ENCODE assay signal across 8 cellular contexts in the genomic region with DNA sequence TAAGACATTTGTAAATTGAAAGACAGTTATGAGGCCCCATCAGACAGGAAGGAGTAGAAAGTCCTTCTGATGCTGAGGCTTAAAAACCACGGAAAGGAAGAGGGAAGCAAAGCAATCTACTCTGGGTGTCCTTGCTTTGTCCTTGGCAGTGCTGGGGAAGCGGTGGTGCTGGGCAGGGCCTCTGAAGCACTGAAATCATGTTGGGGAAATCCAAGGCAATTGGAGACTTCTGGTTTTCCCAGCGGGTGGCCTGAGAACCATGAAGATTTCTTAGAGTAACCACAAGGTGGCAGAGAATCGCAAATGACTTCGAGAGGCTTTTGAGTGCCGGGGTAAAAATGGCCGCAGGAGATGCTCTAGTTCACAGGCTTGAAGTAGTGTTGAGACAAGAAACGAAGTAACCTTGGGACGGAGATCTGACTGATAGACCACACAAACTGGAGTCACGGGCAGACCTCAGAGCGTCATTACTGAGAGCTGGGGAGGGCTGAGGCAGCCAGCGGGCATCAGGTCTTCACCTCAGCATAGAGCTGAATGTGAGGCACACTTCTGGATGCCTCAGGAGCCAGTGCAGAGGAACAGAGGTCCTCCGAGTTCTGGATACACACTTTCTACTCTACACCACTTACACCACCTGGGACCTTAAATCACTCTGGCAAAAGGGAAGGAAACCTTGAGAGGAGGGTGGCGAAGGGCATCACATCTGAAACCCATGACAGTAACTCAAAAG.
DNase-seq lines count a peak whose midpoint lies in the region; ATAC-seq, FAIRE-seq and TF ChIP-seq lines count a peak whose summit lies in the region.

No MANE protein-coding gene starts in this region.

- peaks cover 16% of the 10 kb centered on the region for H3K4me1 ChIP-seq in CD4-positive, alpha-beta memory T cell (ENCODE audit: insufficient read depth, low read length)
- H3K4me1 ChIP-seq in kidney (ENCODE audit: control insufficient read depth in 1 of 2, insufficient read depth in 1 of 2, low read depth in 1 of 2, low read length in 2 of 2), result no peaks in the 10 kb centered on the region

- no peak overlapping the region for H3K9ac ChIP-seq in kidney (ENCODE audit: low read length in 2 of 2)

- no peak overlapping the region for H3K27ac ChIP-seq in CD4-positive, alpha-beta memory T cell (ENCODE audit: low read depth, low read length)
- H3K27ac ChIP-seq in kidney (ENCODE audit: low read depth in 2 of 2, low read length in 2 of 2), result no peak overlapping the region

- no peak for FAIRE-seq in kidney (lab: Jason Lieb, UNC)

- H3K9me3 Mint-ChIP-seq in CD4-positive, alpha-beta memory T cell, result peaks cover 0 to 1% (median 0%) of the 10 kb centered on the region in 8 donors
- no peaks in the 10 kb centered on the region for H3K9me3 Mint-ChIP-seq in activated naive CD8-positive, alpha-beta T cell treated with anti-CD3 and anti-CD28 coated beads, Interleukin-2, amount 10 ng/mL, durations not matched to agents 7 days and 5 days

- H3K4me3 ChIP-seq in CD4-positive, alpha-beta memory T cell (ENCODE audit: low read length in 2 of 2), result no peak overlapping the region
- no peak overlapping the region for H3K4me3 ChIP-seq in kidney (ENCODE audit: low read length in 2 of 2)

- H3K36me3 ChIP-seq in CD4-positive, alpha-beta memory T cell (ENCODE audit: insufficient read depth, low read length), result no peaks in the 10 kb centered on the region
- no peaks in the 10 kb centered on the region for H3K36me3 ChIP-seq in kidney (ENCODE audit: control insufficient read depth in 1 of 2, insufficient read depth in 2 of 2, low read length in 2 of 2)

- peak overlapping the region in 6 of 7 donors; percentile 26 to 80 (median 68) for H3K27ac Mint-ChIP-seq in CD4-positive, alpha-beta memory T cell
- peak overlapping the region; percentile 81 for H3K27ac Mint-ChIP-seq in activated naive CD8-positive, alpha-beta T cell treated with anti-CD3 and anti-CD28 coated beads, Interleukin-2, amount 10 ng/mL, durations not matched to agents 7 days and 5 days

- H3K27me3 ChIP-seq in CD4-positive, alpha-beta memory T cell (ENCODE audit: insufficient read depth, low read length), result no peaks in the 10 kb centered on the region

- peaks cover 13 to 16% (median 14%) of the 10 kb centered on the region in 4 donors for H3K4me1 Mint-ChIP-seq in CD4-positive, alpha-beta memory T cell
- H3K4me1 Mint-ChIP-seq in activated naive CD8-positive, alpha-beta T cell treated with anti-CD3 and anti-CD28 coated beads, Interleukin-2, amount 10 ng/mL, durations not matched to agents 7 days and 5 days, result peaks cover 17% of the 10 kb centered on the region

- CTCF ChIA-PET in CD4-positive, alpha-beta memory T cell (lab: Charles Lee; ENCODE audit: partially characterized antibody), result interaction anchor here (0.6 to 7.9 kb wide), 13 partner anchors 8 to 474 kb away, joined by 3 to 190 read pairs (median 3); a partner anchor contains a TSS

- H3K4me3 Mint-ChIP-seq in CD4-positive, alpha-beta memory T cell, result peak overlapping the region; percentile 20 to 78 (median 70)
- peak overlapping the region; percentile 59 for H3K4me3 Mint-ChIP-seq in activated naive CD8-positive, alpha-beta T cell treated with anti-CD3 and anti-CD28 coated beads, Interleukin-2, amount 10 ng/mL, durations not matched to agents 7 days and 5 days

- POLR2A ChIA-PET in CD4-positive, alpha-beta memory T cell (lab: Charles Lee; ENCODE audit: partially characterized antibody), result no interaction called here
- POLR2A ChIA-PET in activated naive CD8-positive, alpha-beta T cell treated with anti-CD3 and anti-CD28 coated beads, Interleukin-2, amount 10 ng/mL, durations not matched to agents 7 days and 5 days (lab: Charles Lee), result no interaction called here

- TF ChIP-seq CTCF in kidney (IDR thresholded peaks at IDR 0.05; ENCODE audit: borderline replicate concordance, extremely low read depth, insufficient read depth), result peak; percentile 52

- peak; percentile 89 for ATAC-seq in GM19395 (IDR thresholded peaks at IDR 0.05; ENCODE audit: unreplicated experiment)
- ATAC-seq in activated naive CD8-positive, alpha-beta T cell treated with anti-CD3 and anti-CD28 coated beads, Interleukin-2, amount 10 ng/mL, durations not matched to agents 7 days and 5 days (ENCODE audit: low read depth), result peak; percentile 71

- DNase-seq in CD4-positive, alpha-beta memory T cell, result peak; percentile 48 to 58 (median 55)
- DNase-seq in HK-2 (ENCODE audit: unreplicated experiment), result peak; percentile 10
- peak; percentile 1 to 5 for DNase-seq in SW 1271 (lab: John Stamatoyannopoulos, UW)
- DNase-seq in activated naive CD8-positive, alpha-beta T cell treated with anti-CD3 and anti-CD28 coated beads, Interleukin-2, amount 10 ng/mL, durations not matched to agents 7 days and 5 days, result peak; percentile 38
- DNase-seq in kidney, result no peak
- DNase-seq in stimulated activated CD8-positive, alpha-beta memory T cell treated with anti-CD3 and anti-CD28 coated beads, Interleukin-4, amount 100 ng/mL, for 24 hours (ENCODE audit: low read depth), result peak; percentile 16
- DNase-seq in NCI-H1092 treated with DMSO at 0.1 percent for 48 hours (lab: John Stamatoyannopoulos, UW), result no peak

- H3K36me3 Mint-ChIP-seq in CD4-positive, alpha-beta memory T cell, result no peaks in the 10 kb centered on the region
- no peaks in the 10 kb centered on the region for H3K36me3 Mint-ChIP-seq in activated naive CD8-positive, alpha-beta T cell treated with anti-CD3 and anti-CD28 coated beads, Interleukin-2, amount 10 ng/mL, durations not matched to agents 7 days and 5 days

- intact Hi-C loops in CD4-positive, alpha-beta memory T cell (cut with micrococcal nuclease), result loop anchor here (1.0 to 5.0 kb wide), 4 partner anchors 211 to 854 kb away; no protein-coding TSS in a partner anchor
- intact Hi-C loops in kidney (cut with DNase I), result no loop called here

- H3K27me3 Mint-ChIP-seq in CD4-positive, alpha-beta memory T cell, result no peaks in the 10 kb centered on the region
- no peaks in the 10 kb centered on the region for H3K27me3 Mint-ChIP-seq in activated naive CD8-positive, alpha-beta T cell treated with anti-CD3 and anti-CD28 coated beads, Interleukin-2, amount 10 ng/mL, durations not matched to agents 7 days and 5 days

- H3K9me3 ChIP-seq in CD4-positive, alpha-beta memory T cell (ENCODE audit: control insufficient read depth in 1 of 2, low read length in 2 of 2), result no peaks in the 10 kb centered on the region
- no peaks in the 10 kb centered on the region for H3K9me3 ChIP-seq in kidney (ENCODE audit: control insufficient read depth in 1 of 2, low read length in 2 of 2)

Comparison
In these comparisons a context has a peak if more than half of its experiments do, and no peak if none do; other contexts are left out.
1. DNase-seq: peak in CD4-positive, alpha-beta memory T cell (5 of 5), HK-2 (single experiment), SW 1271 (2 of 2), activated naive CD8-positive, alpha-beta T cell treated with anti-CD3 and anti-CD28 coated beads, Interleukin-2, amount 10 ng/mL, durations not matched to agents 7 days and 5 days (single experiment) and stimulated activated CD8-positive, alpha-beta memory T cell treated with anti-CD3 and anti-CD28 coated beads, Interleukin-4, amount 100 ng/mL, for 24 hours (single experiment); none in kidney (single experiment) and NCI-H1092 treated with DMSO at 0.1 percent for 48 hours (single experiment).